7 cellular contexts compared by ENCODE assay signal in the genomic region with DNA sequence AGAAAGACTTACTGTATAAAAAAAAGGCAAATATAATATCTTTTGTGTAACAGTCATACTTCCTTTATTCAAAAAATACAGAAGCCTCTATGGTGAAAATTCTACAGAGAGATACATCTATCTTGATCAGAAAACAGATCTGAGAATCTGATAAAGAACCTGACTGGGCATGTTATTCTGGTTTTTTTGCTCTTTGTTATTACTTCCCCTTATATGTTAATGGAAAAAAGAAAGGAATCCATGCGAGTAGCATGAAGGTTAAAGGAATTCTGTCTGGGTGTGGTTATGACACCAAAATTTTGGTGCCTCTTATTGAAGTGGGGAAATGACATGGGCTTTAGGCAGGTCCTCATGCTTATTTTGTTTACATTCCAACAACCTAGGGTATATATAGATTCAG.
"Had no signal": no experiment of that assay in that cellular context is flagged by ENCODE, and none has a peak within 500 bp of the region (broad histone marks: within the 10 kb centered on the region; RNA-seq: fewer than 3 reads in every experiment).

No MANE protein-coding gene starts in this region.

- DNase-seq: GM23248, GOT3, H7, HFFc6, IMR-90 had no signal

- H3K36me3 ChIP-seq: HAP-1 had no signal

- H3K4me3 Mint-ChIP-seq: HFFc6 had no signal

- H3K27ac Mint-ChIP-seq: HFFc6 had no signal

- H3K27ac ChIP-seq: GM23248 had no signal

- H3K4me1 ChIP-seq: HAP-1 had no signal

- H3K9ac ChIP-seq: GM23248 had no signal

- H3K4me3 ChIP-seq: GM23248, HAP-1, K562 had no signal

- H2AFZ ChIP-seq: GM23248 had no signal
